ENCODE assay signal across 15 cellular contexts in genomic region chr3:25471081-25471768, GRCh38. TPM values are rescaled to one million over a fixed set of nuclear protein-coding genes. Genes with fewer than 3 reads are reported as not detected.
DNase-seq lines count a peak whose midpoint lies in the region; ATAC-seq, FAIRE-seq and TF ChIP-seq lines count a peak whose summit lies in the region.
"Had no signal": no experiment of that assay in that cellular context is flagged by ENCODE, and none has a peak within 500 bp of the region (broad histone marks: within the 10 kb centered on the region; RNA-seq: fewer than 3 reads in every experiment).

No MANE protein-coding gene starts in this region.

- no peaks in the 10 kb centered on the region for H4K20me1 ChIP-seq in BLaER1 treated with 17β-estradiol and CSF1 and Interleukin-3, amounts not matched to agents 10 nM and 100 nM
- no peaks in the 10 kb centered on the region for H4K20me1 ChIP-seq in endothelial cell of umbilical vein (replicated peaks; ENCODE audit: control insufficient read depth, extremely low read depth, insufficient read depth, low read length)

- no peak overlapping the region for H3K27ac ChIP-seq in BLaER1 treated with 17β-estradiol and CSF1 and Interleukin-3, amounts not matched to agents 10 nM and 100 nM
- no peak overlapping the region for H3K27ac ChIP-seq in endothelial cell of umbilical vein (ENCODE audit: insufficient read depth, low read depth, low read length)

- DNase-seq in OCI-M1 (lab: John Stamatoyannopoulos, UW) (peak; percentile 30), endothelial cell of umbilical vein (ENCODE audit: low read depth, low spot score) (peak; percentile 46), retinal pigment epithelial cell (ENCODE audit: low read depth) (no peak), NCI-H2029 (lab: John Stamatoyannopoulos, UW) (no peak), germinal center (ENCODE audit: low spot score) (no peak), MG63 (no peak)
- no peak for DNase-seq in activated T-cell treated with anti-CD3 and anti-CD28 coated beads, Interleukin-2, amount 50 U/mL, for 72 hours
- DNase-seq: BE2C, NCI-H1417 treated with DMSO at 0.1 percent for 48 hours, NCI-H446, T-helper 2 cell had no signal

- H3K27me3 ChIP-seq in BLaER1 treated with 17β-estradiol and CSF1 and Interleukin-3, amounts not matched to agents 10 nM and 100 nM = no peaks in the 10 kb centered on the region
- no peaks in the 10 kb centered on the region for H3K27me3 ChIP-seq in endothelial cell of umbilical vein (ENCODE audit: control insufficient read depth in 2 of 2, insufficient read depth in 2 of 2, low read length in 2 of 2)
- H3K27me3 ChIP-seq in MG63 = no peaks in the 10 kb centered on the region
- H3K27me3 ChIP-seq: BE2C had no signal

- H2AFZ ChIP-seq in endothelial cell of umbilical vein (ENCODE audit: low read depth, low read length) = no peak overlapping the region

- no peaks in the 10 kb centered on the region for H3K9me3 ChIP-seq in BLaER1 treated with 17β-estradiol and CSF1 and Interleukin-3, amounts not matched to agents 10 nM and 100 nM (replicated peaks in 1 of 11)
- H3K9me3 ChIP-seq in endothelial cell of umbilical vein (replicated peaks; ENCODE audit: control insufficient read depth, insufficient read depth, low read length) (no peaks in the 10 kb centered on the region), MG63 (no peaks in the 10 kb centered on the region)
- H3K9me3 ChIP-seq: BE2C had no signal

- H3K4me3 Mint-ChIP-seq in activated T-cell treated with anti-CD3 and anti-CD28 coated beads, Interleukin-2, amount 50 U/mL, for 72 hours = no peak overlapping the region

- dilution Hi-C loops in endothelial cell of umbilical vein (cut with MboI; ENCODE audit: extremely low pct_ligation_motif_present, low sequenced_read_pairs) = no loop called here

- POLR2A ChIA-PET in endothelial cell of umbilical vein (lab: Charles Lee) = no interaction called here

- H3K9ac ChIP-seq in BLaER1 treated with 17β-estradiol and CSF1 and Interleukin-3, amounts not matched to agents 10 nM and 100 nM = no peak overlapping the region
- no peak overlapping the region for H3K9ac ChIP-seq in endothelial cell of umbilical vein (replicated peaks; ENCODE audit: extremely low read depth, insufficient read depth, low read length)

- TF ChIP-seq CTCF in endothelial cell of umbilical vein (IDR thresholded peaks at IDR 0.05; ENCODE audit: extremely low read depth in 1 of 2, insufficient read depth in 1 of 2, low read depth in 1 of 2, low read length in 2 of 2) (no peak), retinal pigment epithelial cell (conservative IDR thresholded peaks at IDR 0.05; ENCODE audit: low read depth, low read length) (no peak)

- BruUV-seq in endothelial cell of umbilical vein (replicated peaks; lab: Mats Ljungman, UMichigan) = no TSS peak

- no peak for FAIRE-seq in endothelial cell of umbilical vein (lab: Jason Lieb, UNC)
- FAIRE-seq: bronchial epithelial cell had no signal

- peak overlapping the region in 10 of 11 experiments; percentile 11 to 48 (median 32); a peak in 13 of 22 replicates for H3K4me2 ChIP-seq in BLaER1 treated with 17β-estradiol and CSF1 and Interleukin-3, amounts not matched to agents 10 nM and 100 nM
- H3K4me2 ChIP-seq in endothelial cell of umbilical vein (ENCODE audit: insufficient read depth, low read length) = no peak overlapping the region

- H3K9me1 ChIP-seq in endothelial cell of umbilical vein (replicated peaks; ENCODE audit: control insufficient read depth, extremely low read depth, insufficient read depth, low read length) = no peaks in the 10 kb centered on the region

- TF ChIP-seq POLR2A in endothelial cell of umbilical vein (IDR thresholded peaks at IDR 0.05; ENCODE audit: low read depth, low read length) = no peak

- CTCF ChIA-PET in endothelial cell of umbilical vein (lab: Charles Lee) = interaction anchor here (1.2 to 1.3 kb wide), 2 partner anchors 13 to 35 kb away, joined by 3 read pairs; no protein-coding TSS in a partner anchor

- H3K79me2 ChIP-seq in endothelial cell of umbilical vein (ENCODE audit: control insufficient read depth, insufficient read depth, low read length) = peaks cover 8% of the 10 kb centered on the region

- ATAC-seq in activated T-cell treated with anti-CD3 and anti-CD28 coated beads, Interleukin-2, amount 50 U/mL, for 72 hours (replicated peaks in 1 of 2) = no peak
- ATAC-seq: esophagus mucosa had no signal

- H3K36me3 Mint-ChIP-seq in activated T-cell treated with anti-CD3 and anti-CD28 coated beads, Interleukin-2, amount 50 U/mL, for 72 hours (ENCODE audit: insufficient read depth in 2 of 2) = no peaks in the 10 kb centered on the region

- H3K4me1 ChIP-seq in BLaER1 treated with 17β-estradiol and CSF1 and Interleukin-3, amounts not matched to agents 10 nM and 100 nM = peaks cover 7 to 22% (median 10%) of the 10 kb centered on the region in 10 experiments; a peak in 14 of 20 replicates
- peaks cover 5% of the 10 kb centered on the region for H3K4me1 ChIP-seq in endothelial cell of umbilical vein (ENCODE audit: control insufficient read depth, extremely low read depth, insufficient read depth, low read length)
- H3K4me1 ChIP-seq: BE2C had no signal

- H3K36me3 ChIP-seq in BLaER1 treated with 17β-estradiol and CSF1 and Interleukin-3, amounts not matched to agents 10 nM and 100 nM = no peaks in the 10 kb centered on the region
- H3K36me3 ChIP-seq in endothelial cell of umbilical vein (ENCODE audit: control insufficient read depth in 2 of 2, extremely low read depth in 1 of 2, insufficient read depth in 2 of 2, low read length in 2 of 2) = no peaks in the 10 kb centered on the region
- no peaks in the 10 kb centered on the region for H3K36me3 ChIP-seq in MG63
- H3K36me3 ChIP-seq: BE2C had no signal

- H3K4me1 Mint-ChIP-seq in activated T-cell treated with anti-CD3 and anti-CD28 coated beads, Interleukin-2, amount 50 U/mL, for 72 hours (ENCODE audit: low read depth) = no peaks in the 10 kb centered on the region

- intact Hi-C loops in endothelial cell of umbilical vein (cut with micrococcal nuclease) = loop anchor here (1.0 kb wide), 1 partner anchor 15 kb away; no protein-coding TSS in a partner anchor

- no peak overlapping the region for H3K4me3 ChIP-seq in BLaER1 treated with 17β-estradiol and CSF1 and Interleukin-3, amounts not matched to agents 10 nM and 100 nM
- no peak overlapping the region for H3K4me3 ChIP-seq in endothelial cell of umbilical vein (replicated peaks in 1 of 3; ENCODE audit: insufficient read depth in 1 of 3, low read depth in 1 of 3, low read length in 3 of 3)
- H3K4me3 ChIP-seq in retinal pigment epithelial cell (ENCODE audit: low read length) = peak overlapping the region; percentile 25
- H3K4me3 ChIP-seq in MG63 = no peak overlapping the region

- H3K27me3 Mint-ChIP-seq in activated T-cell treated with anti-CD3 and anti-CD28 coated beads, Interleukin-2, amount 50 U/mL, for 72 hours (ENCODE audit: low read depth) = no peaks in the 10 kb centered on the region
- H3K27me3 Mint-ChIP-seq: progenitor cell of endocrine pancreas had no signal

- H3K9me3 Mint-ChIP-seq in activated T-cell treated with anti-CD3 and anti-CD28 coated beads, Interleukin-2, amount 50 U/mL, for 72 hours = no peaks in the 10 kb centered on the region

- H3K27ac Mint-ChIP-seq in activated T-cell treated with anti-CD3 and anti-CD28 coated beads, Interleukin-2, amount 50 U/mL, for 72 hours = no peak overlapping the region
- H3K27ac Mint-ChIP-seq: progenitor cell of endocrine pancreas had no signal

TF ChIP-seq in endothelial cell of umbilical vein, 7 proteins besides CTCF, POLR2A, EP300 and RAD21:
- TF ChIP-seq MAX (IDR thresholded peaks at IDR 0.05; ENCODE audit: insufficient read depth, insufficient read length) (no peak), GATA2 (IDR thresholded peaks at IDR 0.05; ENCODE audit: insufficient read depth, insufficient read length, low read depth, low read length) (no peak), POLR2AphosphoS5 (IDR thresholded peaks at IDR 0.05; ENCODE audit: insufficient read depth, low read depth, low read length) (no peak), JUN (IDR thresholded peaks at IDR 0.05; ENCODE audit: borderline replicate concordance, insufficient read depth, insufficient read length, low read depth) (no peak), MYC (IDR thresholded peaks at IDR 0.05; ENCODE audit: low read depth, low read length) (no peak), FOS (IDR thresholded peaks at IDR 0.05; ENCODE audit: borderline replicate concordance, insufficient read depth, low read length) (no peak), EZH2 (IDR thresholded peaks at IDR 0.05; ENCODE audit: borderline replicate concordance, low read depth, low read length, severe bottlenecking) (no peak)
TF ChIP-seq in endothelial cell of umbilical vein: peak in this region for 0.

RNA-seq across cellular contexts. Expression of gene RARB, which starts 43.2 kb away (rescaled TPM):
- total RNA-seq in endothelial cell of umbilical vein = 19.3 and 23.4 TPM in 2 replicates
- 13.6 and 15.3 TPM in 2 replicates for polyA plus RNA-seq in endothelial cell of umbilical vein
- 17.9 and 18.9 TPM in 2 replicates for polyA plus RNA-seq in endothelial cell of umbilical vein (2011; cell fraction: cytosol; rRNA removed)
- 27.6 and 30.3 TPM in 2 replicates for polyA plus RNA-seq in endothelial cell of umbilical vein (2011; cell fraction: nucleus; rRNA removed)
- polyA plus RNA-seq in endothelial cell of umbilical vein (2012) = 34.3 and 35.5 TPM in 2 replicates
- 44.0 and 59.0 TPM in 2 replicates for polyA minus RNA-seq in endothelial cell of umbilical vein
- not detected for polyA minus RNA-seq in endothelial cell of umbilical vein (2011; cell fraction: cytosol; rRNA and poly(A)+ RNA removed)
- polyA minus RNA-seq in endothelial cell of umbilical vein (2011; cell fraction: nucleus; rRNA and poly(A)+ RNA removed) = 127 and 202 TPM in 2 replicates
- total RNA-seq in MG63 (2014; rRNA removed; shearing (Covaris generic); ENCODE audit: low replicate concordance) = 1.5 and 2.4 TPM in 2 replicates
- not detected for total RNA-seq in activated T-cell treated with anti-CD3 and anti-CD28 coated beads, Interleukin-2, amount 50 U/mL, for 72 hours

Comparison
In these comparisons a context has a peak if more than half of its experiments do, and no peak if none do; other contexts are left out.
1. DNase-seq: peak in OCI-M1 (single experiment) and endothelial cell of umbilical vein (single experiment); none in retinal pigment epithelial cell (single experiment), NCI-H2029 (single experiment), germinal center (single experiment), MG63 (single experiment) and activated T-cell treated with anti-CD3 and anti-CD28 coated beads, Interleukin-2, amount 50 U/mL, for 72 hours (0 of 2).